ENCODE assay signal across 8 cellular contexts in genomic region chr15:51620647-51621046, GRCh38. TPM values are rescaled to one million over a fixed set of nuclear protein-coding genes. Genes with fewer than 3 reads are reported as not detected.
DNase-seq lines count a peak whose midpoint lies in the region; ATAC-seq, FAIRE-seq and TF ChIP-seq lines count a peak whose summit lies in the region.

No MANE protein-coding gene starts in this region.

- ATAC-seq in activated T-cell treated with anti-CD3 and anti-CD28 coated beads, Interleukin-2, amount 50 U/mL, for 72 hours (replicated peaks in 1 of 2), result no peak
- ATAC-seq in pancreas, result no peak

- no peak overlapping the region for H2AFZ ChIP-seq in mesenchymal stem cell (ENCODE audit: low read depth, low read length)

- CTCF ChIA-PET in CD4-positive, alpha-beta memory T cell (lab: Charles Lee; ENCODE audit: partially characterized antibody), result interaction anchor here (1.5 kb wide), 1 partner anchor 8 kb away, joined by 4 read pairs; no protein-coding TSS in a partner anchor

- no peak for DNase-seq in CD4-positive, alpha-beta memory T cell
- DNase-seq in HAP-1 (ENCODE audit: low spot score in 2 of 2), result peak in 1 of 2 experiments; percentile 20
- DNase-seq in SIG-M5 treated with dmso at 0.1 percent for 504 hours (lab: John Stamatoyannopoulos, UW; ENCODE audit: unreplicated experiment), result peak; percentile 69
- DNase-seq in mesenchymal stem cell, result no peak
- no peak for DNase-seq in activated T-cell treated with anti-CD3 and anti-CD28 coated beads, Interleukin-2, amount 50 U/mL, for 72 hours
- no peak for DNase-seq in H4 (ENCODE audit: low spot score)
- DNase-seq in pancreas, result no peak
- no peak for DNase-seq in NCI-H2171 (lab: John Stamatoyannopoulos, UW)

- H2BK5ac ChIP-seq in mesenchymal stem cell (ENCODE audit: low read depth, low read length, poor library complexity, severe bottlenecking), result no peak overlapping the region

- H3K36me3 ChIP-seq in CD4-positive, alpha-beta memory T cell (ENCODE audit: insufficient read depth, low read length), result no peaks in the 10 kb centered on the region
- H3K36me3 ChIP-seq in HAP-1 (replicated peaks) (no peaks in the 10 kb centered on the region), mesenchymal stem cell (ENCODE audit: control insufficient read depth in 1 of 2, insufficient read depth in 2 of 2, low read depth in 1 of 2, low read length in 2 of 2) (no peaks in the 10 kb centered on the region), pancreas (no peaks in the 10 kb centered on the region)

- H3K27me3 Mint-ChIP-seq in CD4-positive, alpha-beta memory T cell, result peaks cover 2 to 3% of the 10 kb centered on the region in 2 donors
- peaks cover 20% of the 10 kb centered on the region for H3K27me3 Mint-ChIP-seq in activated T-cell treated with anti-CD3 and anti-CD28 coated beads, Interleukin-2, amount 50 U/mL, for 72 hours (ENCODE audit: low read depth)

- H3K27me3 ChIP-seq in CD4-positive, alpha-beta memory T cell (ENCODE audit: insufficient read depth, low read length), result no peaks in the 10 kb centered on the region
- H3K27me3 ChIP-seq in HAP-1 (ENCODE audit: low read depth), result no peaks in the 10 kb centered on the region
- H3K27me3 ChIP-seq in mesenchymal stem cell (ENCODE audit: control insufficient read depth in 1 of 2, insufficient read depth in 1 of 2, low read length in 2 of 2), result no peaks in the 10 kb centered on the region
- H3K27me3 ChIP-seq in pancreas, result no peaks in the 10 kb centered on the region

- peak overlapping the region; percentile 53 for H3K4me2 ChIP-seq in mesenchymal stem cell (ENCODE audit: low read length, poor library complexity, severe bottlenecking)

- POLR2A ChIA-PET in CD4-positive, alpha-beta memory T cell (lab: Charles Lee; ENCODE audit: partially characterized antibody), result no interaction called here

- H2BK120ac ChIP-seq in mesenchymal stem cell (ENCODE audit: low read depth, low read length), result no peak overlapping the region

- H3K27ac ChIP-seq in CD4-positive, alpha-beta memory T cell (ENCODE audit: low read depth, low read length), result no peak overlapping the region
- H3K27ac ChIP-seq in mesenchymal stem cell (ENCODE audit: low read length, poor library complexity, severe bottlenecking) (no peak overlapping the region), pancreas (peak overlapping the region in 1 of 4 donors; percentile 10)

- intact Hi-C loops in CD4-positive, alpha-beta memory T cell (cut with micrococcal nuclease), result no loop called here
- intact Hi-C loops in pancreas (cut with DNase I), result no loop called here

- no peak overlapping the region for H2BK12ac ChIP-seq in mesenchymal stem cell (ENCODE audit: low read length in 2 of 2)

- peak overlapping the region in 1 of 2 experiments; percentile 28 for H3K4ac ChIP-seq in mesenchymal stem cell (ENCODE audit: low read depth in 1 of 2, low read length in 2 of 2)

- no peaks in the 10 kb centered on the region for H3K9me3 ChIP-seq in CD4-positive, alpha-beta memory T cell (ENCODE audit: control insufficient read depth in 1 of 2, low read length in 2 of 2)
- H3K9me3 ChIP-seq in HAP-1, result no peaks in the 10 kb centered on the region
- H3K9me3 ChIP-seq in mesenchymal stem cell (ENCODE audit: control insufficient read depth, low read length), result no peaks in the 10 kb centered on the region
- H3K9me3 ChIP-seq in pancreas, result no peaks in the 10 kb centered on the region

- WGBS in mesenchymal stem cell, result 66% methylated on average over 4 of the region's 4 CpGs
- 65 to 81% methylated on average over 4 of the region's 4 CpGs for WGBS in pancreas, 2 donors

- peak overlapping the region in 5 of 8 donors; percentile 6 to 36 (median 21) for H3K4me3 Mint-ChIP-seq in CD4-positive, alpha-beta memory T cell
- H3K4me3 Mint-ChIP-seq in activated T-cell treated with anti-CD3 and anti-CD28 coated beads, Interleukin-2, amount 50 U/mL, for 72 hours, result peak overlapping the region in 1 of 2 donors; percentile 54

- TF ChIP-seq CTCF in pancreas (IDR thresholded peaks at IDR 0.05), result no peak

- no peak overlapping the region for H3K18ac ChIP-seq in mesenchymal stem cell (ENCODE audit: low read depth in 1 of 2, low read length in 2 of 2)

- no peak for FAIRE-seq in pancreas (lab: Jason Lieb, UNC)

- H2BK15ac ChIP-seq in mesenchymal stem cell (ENCODE audit: low read depth, poor library complexity, severe bottlenecking), result no peak overlapping the region

- H3K14ac ChIP-seq in mesenchymal stem cell (ENCODE audit: low read length in 2 of 2), result no peak overlapping the region

- no peak overlapping the region for H3K27ac Mint-ChIP-seq in CD4-positive, alpha-beta memory T cell
- H3K27ac Mint-ChIP-seq in activated T-cell treated with anti-CD3 and anti-CD28 coated beads, Interleukin-2, amount 50 U/mL, for 72 hours, result no peak overlapping the region

- H4K91ac ChIP-seq in mesenchymal stem cell (ENCODE audit: low read length), result no peak overlapping the region

- peaks cover 5% of the 10 kb centered on the region for H3K4me1 ChIP-seq in CD4-positive, alpha-beta memory T cell (ENCODE audit: insufficient read depth, low read length)
- peaks cover 16% of the 10 kb centered on the region for H3K4me1 ChIP-seq in HAP-1
- no peaks in the 10 kb centered on the region for H3K4me1 ChIP-seq in mesenchymal stem cell (ENCODE audit: control insufficient read depth, insufficient read depth, low read depth, low read length)
- H3K4me1 ChIP-seq in pancreas, result peaks cover 0 to 5% (median 0%) of the 10 kb centered on the region in 3 donors

- no peaks in the 10 kb centered on the region for H3K9me3 Mint-ChIP-seq in CD4-positive, alpha-beta memory T cell
- no peaks in the 10 kb centered on the region for H3K9me3 Mint-ChIP-seq in activated T-cell treated with anti-CD3 and anti-CD28 coated beads, Interleukin-2, amount 50 U/mL, for 72 hours

- no peak overlapping the region for H3K4me3 ChIP-seq in CD4-positive, alpha-beta memory T cell (ENCODE audit: low read length in 2 of 2)
- peak overlapping the region; percentile 76 for H3K4me3 ChIP-seq in HAP-1
- peak overlapping the region in 1 of 2 experiments; percentile 94 for H3K4me3 ChIP-seq in mesenchymal stem cell (ENCODE audit: insufficient read depth in 1 of 2, low read depth in 1 of 2, low read length in 2 of 2)
- H3K4me3 ChIP-seq in pancreas, result peak overlapping the region in 1 of 4 donors; percentile 82

- peak overlapping the region; percentile 91 for H3K9ac ChIP-seq in mesenchymal stem cell (ENCODE audit: low read length)

- peaks cover 13 to 19% (median 15%) of the 10 kb centered on the region in 4 donors for H3K4me1 Mint-ChIP-seq in CD4-positive, alpha-beta memory T cell
- H3K4me1 Mint-ChIP-seq in activated T-cell treated with anti-CD3 and anti-CD28 coated beads, Interleukin-2, amount 50 U/mL, for 72 hours (ENCODE audit: low read depth), result peaks cover 9% of the 10 kb centered on the region

- peak overlapping the region; percentile 36 for H2AK5ac ChIP-seq in mesenchymal stem cell (ENCODE audit: low read length, severe bottlenecking)

- peak overlapping the region; percentile 24 for H4K8ac ChIP-seq in mesenchymal stem cell (ENCODE audit: low read length)

- no peaks in the 10 kb centered on the region for H3K36me3 Mint-ChIP-seq in CD4-positive, alpha-beta memory T cell
- no peaks in the 10 kb centered on the region for H3K36me3 Mint-ChIP-seq in activated T-cell treated with anti-CD3 and anti-CD28 coated beads, Interleukin-2, amount 50 U/mL, for 72 hours (ENCODE audit: insufficient read depth in 2 of 2)

- H3K79me1 ChIP-seq in mesenchymal stem cell (replicated peaks; ENCODE audit: low read length, poor library complexity, severe bottlenecking), result peaks cover 11% of the 10 kb centered on the region

- H3K23ac ChIP-seq in mesenchymal stem cell (ENCODE audit: low read length in 2 of 2), result peak overlapping the region in 1 of 2 experiments; percentile 80

- in situ Hi-C loops in HAP-1 (cut with MboI; ENCODE audit: low sequenced_read_pairs), result no loop called here

RNA-seq across cellular contexts. Expression of gene DMXL2, which starts 1.9 kb away (rescaled TPM):
- 10 to 100 TPM in 1 of 2 experiments, 1 to 10 TPM in 1; 8.3 to 10.1 TPM for total RNA-seq in CD4-positive, alpha-beta memory T cell
- polyA plus RNA-seq in CD4-positive, alpha-beta memory T cell, result under 1 TPM; 0.14 to 0.30 TPM
- polyA plus RNA-seq in mesenchymal stem cell (2013, experiment 1 of 2), result 15.0 TPM
- 15.3 TPM for polyA plus RNA-seq in mesenchymal stem cell (2013, experiment 2 of 2)
- 10 to 100 TPM in 1 of 2 donors, 1 to 10 TPM in 1; 8.8 to 10.8 TPM for total RNA-seq in activated T-cell treated with anti-CD3 and anti-CD28 coated beads, Interleukin-2, amount 50 U/mL, for 72 hours
- 10.0 and 17.8 TPM in 2 replicates for total RNA-seq in H4 (2014; rRNA removed; shearing (Covaris generic))
- 10 to 100 TPM in 3 of 6 donors, 1 to 10 TPM in 3; 6.6 to 15.8 (median 9.9) TPM for total RNA-seq in pancreas
- 10 to 100 TPM; 20.1 to 31.8 TPM for polyA plus RNA-seq in pancreas
